ENCODE assay signal across 8 cellular contexts in the genomic region with DNA sequence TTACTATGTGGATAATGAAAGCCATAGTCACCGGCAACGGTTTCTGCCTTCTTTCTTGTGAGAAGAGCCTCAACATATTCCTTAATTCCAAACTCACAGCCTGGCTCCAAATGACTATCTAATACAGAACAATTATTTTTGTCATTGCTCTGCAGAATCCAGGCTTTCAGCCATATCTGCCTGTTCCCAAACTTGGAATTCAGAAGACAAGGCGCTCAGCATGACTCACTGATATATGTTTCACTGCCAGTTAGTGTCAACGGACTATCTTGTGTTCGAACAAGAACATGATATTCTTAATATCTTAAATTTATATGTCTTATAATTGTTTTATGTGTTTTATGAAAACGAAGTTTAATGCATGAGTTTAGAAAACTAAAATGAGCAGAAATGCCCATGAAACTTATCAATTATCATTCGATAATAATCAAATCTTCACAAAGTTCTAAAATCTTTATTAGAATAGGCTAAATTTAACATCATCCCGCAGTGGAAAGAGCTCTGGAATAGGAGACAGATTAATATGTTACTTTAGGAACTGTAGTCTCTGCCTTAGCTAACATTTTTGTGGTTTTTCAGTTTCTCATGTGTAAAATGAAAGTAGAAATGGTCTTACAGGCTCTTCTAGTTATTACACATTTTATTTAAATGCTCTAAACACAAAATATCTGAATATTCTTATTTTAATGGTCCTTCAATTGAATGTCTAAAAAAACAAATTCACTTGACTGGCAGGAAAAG.
DNase-seq lines count a peak whose midpoint lies in the region; ATAC-seq and TF ChIP-seq lines count a peak whose summit lies in the region.

No MANE protein-coding gene starts in this region.

- no peak overlapping the region for H2BK120ac ChIP-seq in mesenchymal stem cell (ENCODE audit: low read depth, low read length)

- no peak overlapping the region for H2AK5ac ChIP-seq in mesenchymal stem cell (ENCODE audit: low read length, severe bottlenecking)

- H2BK12ac ChIP-seq in mesenchymal stem cell (ENCODE audit: low read length in 2 of 2): no peak overlapping the region

- no peak overlapping the region for H2AFZ ChIP-seq in mesenchymal stem cell (ENCODE audit: low read depth, low read length)

- TF ChIP-seq POLR2A in thyroid gland (IDR thresholded peaks at IDR 0.05) (no peak), sigmoid colon (IDR thresholded peaks at IDR 0.05) (no peak)

- H3K18ac ChIP-seq in mesenchymal stem cell (ENCODE audit: low read depth in 1 of 2, low read length in 2 of 2): no peak overlapping the region

- H3K4ac ChIP-seq in mesenchymal stem cell (ENCODE audit: low read depth in 1 of 2, low read length in 2 of 2): no peak overlapping the region

- H3K14ac ChIP-seq in mesenchymal stem cell (ENCODE audit: low read length in 2 of 2): no peak overlapping the region

- H3K9ac ChIP-seq in mesenchymal stem cell (ENCODE audit: low read length): peak overlapping the region; percentile 95

- H4K8ac ChIP-seq in mesenchymal stem cell (ENCODE audit: low read length): no peak overlapping the region

- 98% methylated on average over 3 of the region's 8 CpGs for WGBS in mesenchymal stem cell
- 76 to 85% methylated on average over 8 of the region's 8 CpGs for WGBS in thyroid gland, 2 donors
- WGBS in sigmoid colon, 2 donors: 85 to 88% methylated on average over 8 of the region's 8 CpGs

- no peak overlapping the region for H3K4me2 ChIP-seq in mesenchymal stem cell (ENCODE audit: low read length, poor library complexity, severe bottlenecking)

- no peak overlapping the region for H4K91ac ChIP-seq in mesenchymal stem cell (ENCODE audit: low read length)

- peak overlapping the region in 1 of 2 experiments; percentile 75 for H3K4me3 ChIP-seq in mesenchymal stem cell (ENCODE audit: insufficient read depth in 1 of 2, low read depth in 1 of 2, low read length in 2 of 2)
- H3K4me3 ChIP-seq in thyroid gland (replicated peaks in 1 of 3): no peak overlapping the region
- H3K4me3 ChIP-seq in sigmoid colon: no peak overlapping the region

- ATAC-seq in GM18861 (IDR thresholded peaks at IDR 0.05; ENCODE audit: unreplicated experiment) (peak; percentile 86), HG02610 (IDR thresholded peaks at IDR 0.05; ENCODE audit: unreplicated experiment) (peak; percentile 84), left colon (no peak)

- peak; percentile 17 for DNase-seq in NAMALWA (ENCODE audit: low spot score)
- peak; percentile 61 for DNase-seq in mesenchymal stem cell
- no peak for DNase-seq in thyroid gland
- no peak for DNase-seq in left colon
- DNase-seq in NCI-H2081 (lab: John Stamatoyannopoulos, UW): no peak
- DNase-seq in sigmoid colon: no peak

- TF ChIP-seq EP300 in sigmoid colon (IDR thresholded peaks at IDR 0.05): no peak

- H3K27me3 ChIP-seq in mesenchymal stem cell (ENCODE audit: control insufficient read depth in 1 of 2, insufficient read depth in 1 of 2, low read length in 2 of 2) (no peaks in the 10 kb centered on the region), thyroid gland (no peaks in the 10 kb centered on the region), sigmoid colon (no peaks in the 10 kb centered on the region)

- H3K4me1 ChIP-seq in mesenchymal stem cell (ENCODE audit: control insufficient read depth, insufficient read depth, low read depth, low read length) (no peaks in the 10 kb centered on the region), thyroid gland (peaks cover 6 to 7% of the 10 kb centered on the region in 2 donors), sigmoid colon (peaks cover 0 to 13% (median 5%) of the 10 kb centered on the region in 4 donors)

- no peak overlapping the region for H3K23ac ChIP-seq in mesenchymal stem cell (ENCODE audit: low read length in 2 of 2)

- no peak overlapping the region for H2BK5ac ChIP-seq in mesenchymal stem cell (ENCODE audit: low read depth, low read length, poor library complexity, severe bottlenecking)

- no peak for TF ChIP-seq CTCF in thyroid gland (IDR thresholded peaks at IDR 0.05)
- no peak for TF ChIP-seq CTCF in sigmoid colon (IDR thresholded peaks at IDR 0.05)

- H3K9me3 ChIP-seq in mesenchymal stem cell (ENCODE audit: control insufficient read depth, low read length) (no peaks in the 10 kb centered on the region), thyroid gland (no peaks in the 10 kb centered on the region), sigmoid colon (no peaks in the 10 kb centered on the region)

- no peak overlapping the region for H2BK15ac ChIP-seq in mesenchymal stem cell (ENCODE audit: low read depth, poor library complexity, severe bottlenecking)

- H3K27ac ChIP-seq in mesenchymal stem cell (ENCODE audit: low read length, poor library complexity, severe bottlenecking) (peak overlapping the region; percentile 86), thyroid gland (no peak overlapping the region), sigmoid colon (peak overlapping the region in 1 of 4 donors; percentile 5)

- H3K36me3 ChIP-seq in mesenchymal stem cell (ENCODE audit: control insufficient read depth in 1 of 2, insufficient read depth in 2 of 2, low read depth in 1 of 2, low read length in 2 of 2) (no peaks in the 10 kb centered on the region), thyroid gland (no peaks in the 10 kb centered on the region), sigmoid colon (no peaks in the 10 kb centered on the region)

- intact Hi-C loops in thyroid gland (cut with DNase I) (no loop called here), left colon (cut with DNase I, micrococcal nuclease) (no loop called here), sigmoid colon (cut with DNase I) (no loop called here)

- H3K79me1 ChIP-seq in mesenchymal stem cell (replicated peaks; ENCODE audit: low read length, poor library complexity, severe bottlenecking): no peaks in the 10 kb centered on the region

Comparison
In these comparisons a context has a peak if more than half of its experiments do, and no peak if none do; other contexts are left out.
1. DNase-seq: peak in NAMALWA (single experiment) and mesenchymal stem cell (single experiment); none in thyroid gland (0 of 2), left colon (0 of 2), NCI-H2081 (0 of 2) and sigmoid colon (single experiment).